ENCODE assay signal across 8 cellular contexts in the genomic region with DNA sequence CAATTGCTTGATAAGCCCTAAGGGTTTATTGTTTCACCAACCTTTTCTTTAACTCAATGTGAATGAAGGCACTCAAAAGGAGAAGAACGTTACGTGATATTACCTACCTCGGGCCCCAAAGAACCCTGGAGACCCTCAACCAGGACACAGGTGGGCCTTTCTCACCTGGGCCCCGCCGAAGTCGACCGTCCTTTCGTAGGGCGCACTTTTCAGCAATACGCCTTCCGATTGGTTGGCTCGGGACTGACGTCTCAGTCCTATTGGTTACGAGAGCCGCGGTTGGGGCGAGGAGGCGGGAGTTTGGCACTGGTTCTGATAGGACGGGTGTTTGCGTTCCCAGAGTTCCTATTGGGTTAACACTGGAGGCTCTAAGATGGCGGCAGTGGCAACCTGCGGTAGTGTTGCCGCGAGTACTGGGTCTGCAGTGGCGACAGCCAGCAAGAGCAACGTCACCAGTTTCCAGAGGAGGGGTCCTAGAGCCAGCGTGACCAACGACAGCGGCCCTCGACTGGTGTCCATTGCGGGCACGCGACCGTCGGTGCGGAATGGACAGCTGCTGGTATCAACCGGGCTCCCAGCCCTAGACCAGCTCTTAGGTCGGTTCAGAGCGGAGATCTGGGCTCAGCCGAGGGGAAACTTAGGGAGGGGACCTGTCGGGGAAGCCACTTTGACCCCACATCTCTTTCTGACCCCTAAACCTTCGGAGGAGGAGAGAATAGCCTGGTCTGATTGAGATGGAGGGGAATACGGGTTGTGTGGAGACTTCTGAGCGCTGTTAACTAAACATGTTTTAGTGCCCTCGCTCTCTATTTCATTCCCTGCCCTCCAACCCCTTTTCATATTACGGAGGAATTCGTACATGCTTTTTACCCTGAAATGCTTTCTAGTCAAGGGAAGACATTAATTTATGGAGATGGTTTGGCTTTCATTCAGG. TPM values are rescaled to one million over a fixed set of nuclear protein-coding genes. Genes with fewer than 3 reads are reported as not detected.
DNase-seq lines count a peak whose midpoint lies in the region; TF ChIP-seq lines count a peak whose summit lies in the region.

A gene with protein sequence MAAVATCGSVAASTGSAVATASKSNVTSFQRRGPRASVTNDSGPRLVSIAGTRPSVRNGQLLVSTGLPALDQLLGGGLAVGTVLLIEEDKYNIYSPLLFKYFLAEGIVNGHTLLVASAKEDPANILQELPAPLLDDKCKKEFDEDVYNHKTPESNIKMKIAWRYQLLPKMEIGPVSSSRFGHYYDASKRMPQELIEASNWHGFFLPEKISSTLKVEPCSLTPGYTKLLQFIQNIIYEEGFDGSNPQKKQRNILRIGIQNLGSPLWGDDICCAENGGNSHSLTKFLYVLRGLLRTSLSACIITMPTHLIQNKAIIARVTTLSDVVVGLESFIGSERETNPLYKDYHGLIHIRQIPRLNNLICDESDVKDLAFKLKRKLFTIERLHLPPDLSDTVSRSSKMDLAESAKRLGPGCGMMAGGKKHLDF (plus strand): TSS at position 356 of the 934 bp plus-strand sequence. CDS start 18 bp downstream, at position 374.
A gene with protein sequence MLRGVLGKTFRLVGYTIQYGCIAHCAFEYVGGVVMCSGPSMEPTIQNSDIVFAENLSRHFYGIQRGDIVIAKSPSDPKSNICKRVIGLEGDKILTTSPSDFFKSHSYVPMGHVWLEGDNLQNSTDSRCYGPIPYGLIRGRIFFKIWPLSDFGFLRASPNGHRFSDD (minus strand): TSS at position 211 of the 934 bp plus-strand sequence. CDS start 46,346 bp downstream, outside the sequence.

- DNase-seq in HAP-1 (ENCODE audit: low spot score in 2 of 2) (peak; percentile 96), MM.1S (peak; percentile 98), SIG-M5 (lab: John Stamatoyannopoulos, UW) (peak; percentile 75), activated gamma-delta T cell (lab: John Stamatoyannopoulos, UW) (peak; percentile 65), foreskin fibroblast (peak; percentile 92 to 98), neural progenitor cell (ENCODE audit: low spot score) (peak; percentile 99), stromal cell of bone marrow (ENCODE audit: low read depth) (peak; percentile 94)

- peaks cover 3% of the 10 kb centered on the region for H3K27me3 Mint-ChIP-seq in neural progenitor cell (ENCODE audit: insufficient read depth, low read depth)

- H3K4me2 ChIP-seq in MM.1S (ENCODE audit: low read depth, low read length): peak within 1 kb of the TSS; percentile 83
- H3K4me2 ChIP-seq in neural progenitor cell: peak within 1 kb of the TSS; percentile 99

- H4K20me1 ChIP-seq in MM.1S (ENCODE audit: insufficient read depth, low read length) (no peaks in the 10 kb centered on the region), neural progenitor cell (ENCODE audit: low read depth) (peaks cover 8% of the 10 kb centered on the region)

- H3K36me3 Mint-ChIP-seq in neural progenitor cell: peaks cover 20% of the 10 kb centered on the region

- no peak for TF ChIP-seq CTCF in MM.1S (IDR thresholded peaks at IDR 0.05; ENCODE audit: low read length)
- no peak for TF ChIP-seq CTCF in foreskin fibroblast (IDR thresholded peaks at IDR 0.05; ENCODE audit: low read depth, low read length)
- TF ChIP-seq CTCF in neural progenitor cell (IDR thresholded peaks at IDR 0.05): no peak

- no peaks in the 10 kb centered on the region for H3K36me3 ChIP-seq in ES-I3 (ENCODE audit: insufficient read depth, low read length)
- H3K36me3 ChIP-seq in HAP-1 (replicated peaks): no peaks in the 10 kb centered on the region; the same call in 1 of the 2 replicates
- H3K36me3 ChIP-seq in MM.1S (replicated peaks; ENCODE audit: insufficient read depth, low read length): no peaks in the 10 kb centered on the region
- H3K36me3 ChIP-seq in neural progenitor cell: no peaks in the 10 kb centered on the region

- no peaks in the 10 kb centered on the region for H3K4me1 ChIP-seq in ES-I3 (ENCODE audit: insufficient read depth, low read length)
- peaks cover 18% of the 10 kb centered on the region for H3K4me1 ChIP-seq in HAP-1
- H3K4me1 ChIP-seq in MM.1S (ENCODE audit: low read length): peaks cover 4% of the 10 kb centered on the region
- H3K4me1 ChIP-seq in neural progenitor cell: peaks cover 40% of the 10 kb centered on the region

- in situ Hi-C loops in HAP-1 (cut with MboI; ENCODE audit: low sequenced_read_pairs): no loop called here

- H3K27me3 ChIP-seq in HAP-1 (ENCODE audit: low read depth): no peaks in the 10 kb centered on the region
- H3K27me3 ChIP-seq in MM.1S (replicated peaks; ENCODE audit: insufficient read depth, low read length): no peaks in the 10 kb centered on the region
- no peaks in the 10 kb centered on the region for H3K27me3 ChIP-seq in neural progenitor cell

- peak within 1 kb of the TSS; percentile 99 for H3K4me3 Mint-ChIP-seq in neural progenitor cell

- H3K9me2 ChIP-seq in MM.1S (replicated peaks; ENCODE audit: insufficient read depth, low read length): no peaks in the 10 kb centered on the region

- H3K4me3 ChIP-seq in HAP-1 (peak within 1 kb of the TSS; percentile 76), MM.1S (ENCODE audit: low read length) (peak within 1 kb of the TSS; percentile 88), foreskin fibroblast (ENCODE audit: low read depth in 1 of 2, low read length in 2 of 2) (peak within 1 kb of the TSS; percentile 65 to 99), neural progenitor cell (peak within 1 kb of the TSS; percentile 88)

- H3K79me2 ChIP-seq in MM.1S (ENCODE audit: low read length) (peaks cover 65% of the 10 kb centered on the region), neural progenitor cell (ENCODE audit: low read depth) (peaks cover 97% of the 10 kb centered on the region)

- H3K9me3 ChIP-seq in ES-I3 (ENCODE audit: control insufficient read depth, insufficient read depth, low read length): no peaks in the 10 kb centered on the region
- no peaks in the 10 kb centered on the region for H3K9me3 ChIP-seq in HAP-1
- H3K9me3 ChIP-seq in MM.1S (replicated peaks; ENCODE audit: insufficient read depth, low read length): no peaks in the 10 kb centered on the region
- H3K9me3 ChIP-seq in neural progenitor cell (ENCODE audit: low read depth): no peaks in the 10 kb centered on the region

- H3F3A ChIP-seq in MM.1S (ENCODE audit: insufficient read depth, low read length) (no peaks in the 10 kb centered on the region), neural progenitor cell (ENCODE audit: low read depth) (peaks cover 9% of the 10 kb centered on the region)

- H3K27ac Mint-ChIP-seq in neural progenitor cell: peak within 1 kb of the TSS; percentile 99

- peaks cover 11% of the 10 kb centered on the region for H3K9me3 Mint-ChIP-seq in neural progenitor cell

- peak within 1 kb of the TSS; percentile 87 for H3K9ac ChIP-seq in ES-I3 (ENCODE audit: low read depth, low read length)
- peak within 1 kb of the TSS; percentile 85 for H3K9ac ChIP-seq in MM.1S (ENCODE audit: low read length)
- H3K9ac ChIP-seq in neural progenitor cell: peak within 1 kb of the TSS; percentile 72

- H2AFZ ChIP-seq in MM.1S (ENCODE audit: low read length) (peak within 1 kb of the TSS; percentile 97), neural progenitor cell (replicated peaks) (peak within 1 kb of the TSS; percentile 82)

- H3K27ac ChIP-seq in MM.1S (ENCODE audit: low read length) (peak within 1 kb of the TSS; percentile 46; the same call in 1 of the 2 replicates), neural progenitor cell (peak within 1 kb of the TSS; percentile 91)

- peaks cover 27% of the 10 kb centered on the region for H3K4me1 Mint-ChIP-seq in neural progenitor cell

RNA-seq across cellular contexts. Expression of the first gene that starts in this region (rescaled TPM):
- 92.1 and 147 TPM in 2 replicates for total RNA-seq in neural progenitor cell (ENCODE audit: low replicate concordance)

RNA-seq across cellular contexts. Expression of the second gene that starts in this region (rescaled TPM):
- 95.2 and 122 TPM in 2 replicates for total RNA-seq in neural progenitor cell (ENCODE audit: low replicate concordance)

Comparison
In these comparisons a context has a peak if more than half of its experiments do, and no peak if none do; other contexts are left out.
1. Peak in every context shown above with its lines: DNase-seq, H3K4me3 ChIP-seq and H3K27ac ChIP-seq.